Comparison of ENCODE assay signal across 11 cellular contexts in genomic region chr14:71739273-71739990, GRCh38.
DNase-seq lines count a peak whose midpoint lies in the region; ATAC-seq and TF ChIP-seq lines count a peak whose summit lies in the region.
"Had no signal": no experiment of that assay in that cellular context is flagged by ENCODE, and none has a peak within 500 bp of the region (broad histone marks: within the 10 kb centered on the region; RNA-seq: fewer than 3 reads in every experiment).

No MANE protein-coding gene starts in this region.

- no CpG with 5 or more reads among the region's 5 CpGs for WGBS in H9 (ENCODE audit: extremely low coverage, insufficient read length, low lambda C conversion rate)

- H3K36me3 ChIP-seq in OCI-LY3 (replicated peaks; ENCODE audit: low read depth, low read length) (peaks cover 12% of the 10 kb centered on the region), parathyroid adenoma (ENCODE audit: control insufficient read depth, insufficient read depth, low read length) (no peaks in the 10 kb centered on the region)

- H4K20me1 ChIP-seq in H9 (ENCODE audit: control insufficient read depth, insufficient read depth, insufficient read length) = no peaks in the 10 kb centered on the region
- H4K20me1 ChIP-seq in OCI-LY3 (ENCODE audit: insufficient read depth, low read length) = no peaks in the 10 kb centered on the region

- no peak overlapping the region for H3K14ac ChIP-seq in H9 (ENCODE audit: insufficient read depth, low read length)

- H3K4me1 ChIP-seq in H9 (ENCODE audit: insufficient read depth, low read length) (no peaks in the 10 kb centered on the region), OCI-LY3 (ENCODE audit: low read length) (no peaks in the 10 kb centered on the region), parathyroid adenoma (peaks cover 6% of the 10 kb centered on the region)
- H3K4me1 ChIP-seq: lower lobe of right lung had no signal

- no peak overlapping the region for H2BK120ac ChIP-seq in H9 (ENCODE audit: low read depth, low read length, poor library complexity, severe bottlenecking)

- H3K23me2 ChIP-seq in H9 (ENCODE audit: insufficient read length, low read depth, low read length, poor library complexity, severe bottlenecking) = no peaks in the 10 kb centered on the region

- H3K9me3 Mint-ChIP-seq in H9 = no peaks in the 10 kb centered on the region
- no peaks in the 10 kb centered on the region for H3K9me3 Mint-ChIP-seq in activated naive CD4-positive, alpha-beta T cell treated with anti-CD3 and anti-CD28 coated beads for 36 hours

- H2BK12ac ChIP-seq in H9 (ENCODE audit: insufficient read length, low read depth, low read length) = no peak overlapping the region

- DNase-seq in H9 = peak; percentile 47
- peak; percentile 86 for DNase-seq in epithelial cell of esophagus (ENCODE audit: low read depth)
- no peak for DNase-seq in GM19240 (ENCODE audit: insufficient read length, low spot score)
- no peak for DNase-seq in effector CD4-positive, alpha-beta T cell
- DNase-seq in activated naive CD4-positive, alpha-beta T cell treated with anti-CD3 and anti-CD28 coated beads for 36 hours = no peak
- DNase-seq: lower lobe of right lung, NCI-H1694 treated with DMSO at 0.1 percent for 48 hours had no signal

- no peak overlapping the region for H2BK20ac ChIP-seq in H9 (ENCODE audit: low read depth, low read length, poor library complexity, severe bottlenecking)

- H3K4me2 ChIP-seq in H9 (ENCODE audit: insufficient read depth, insufficient read length, low read length) = no peak overlapping the region
- no peak overlapping the region for H3K4me2 ChIP-seq in OCI-LY3 (ENCODE audit: low read length)
- peak overlapping the region; percentile 40 for H3K4me2 ChIP-seq in parathyroid adenoma (ENCODE audit: low read length)

- no peak for ATAC-seq in HG03378 (IDR thresholded peaks at IDR 0.05; ENCODE audit: unreplicated experiment)
- ATAC-seq: lower lobe of right lung had no signal

- H3K23ac ChIP-seq in H9 (ENCODE audit: insufficient read length, low read depth, low read length) = no peak overlapping the region

- H3K9ac ChIP-seq in H9 (ENCODE audit: extremely low read depth, insufficient read length, low read length) (no peak overlapping the region), OCI-LY3 (ENCODE audit: low read length) (no peak overlapping the region), parathyroid adenoma (no peak overlapping the region)

- H3K36me3 Mint-ChIP-seq in H9 (ENCODE audit: insufficient read depth in 1 of 3, low read depth in 3 of 3) = peaks cover 13 to 46% (median 23%) of the 10 kb centered on the region in 3 experiments
- peaks cover 5% of the 10 kb centered on the region for H3K36me3 Mint-ChIP-seq in activated naive CD4-positive, alpha-beta T cell treated with anti-CD3 and anti-CD28 coated beads for 36 hours (ENCODE audit: low read depth)

- H4K8ac ChIP-seq in H9 (replicated peaks; ENCODE audit: insufficient read length, low read depth, low read length) = no peak overlapping the region

- H3K4ac ChIP-seq in H9 (ENCODE audit: low read depth, low read length) = no peak overlapping the region

- intact Hi-C loops in activated naive CD4-positive, alpha-beta T cell treated with anti-CD3 and anti-CD28 coated beads for 36 hours (cut with micrococcal nuclease) = no loop called here

- H3K27me3 ChIP-seq in H9 (ENCODE audit: insufficient read depth, low read length) = no peaks in the 10 kb centered on the region
- H3K27me3 ChIP-seq in OCI-LY3 (ENCODE audit: low read depth, low read length) = no peaks in the 10 kb centered on the region
- H3K27me3 ChIP-seq in parathyroid adenoma (ENCODE audit: control insufficient read depth, insufficient read depth, low read length) = no peaks in the 10 kb centered on the region

- H3K56ac ChIP-seq in H9 (ENCODE audit: insufficient read length, low read depth, low read length) = no peak overlapping the region

- no peak overlapping the region for H3K18ac ChIP-seq in H9 (ENCODE audit: insufficient read length, low read depth, low read length)

- CTCF ChIA-PET in activated naive CD4-positive, alpha-beta T cell treated with anti-CD3 and anti-CD28 coated beads for 36 hours (lab: Charles Lee) = interaction anchor here (0.6 to 1.1 kb wide), 3 partner anchors 13 to 40 kb away, joined by 4 to 7 read pairs (median 4); no protein-coding TSS in a partner anchor

- no peak overlapping the region for H3K4me3 ChIP-seq in OCI-LY3 (ENCODE audit: low read length)
- H3K4me3 ChIP-seq in epithelial cell of esophagus (ENCODE audit: low read length) = no peak overlapping the region
- H3K4me3 ChIP-seq in parathyroid adenoma (ENCODE audit: low read depth, low read length) = no peak overlapping the region
- H3K4me3 ChIP-seq: lower lobe of right lung, thoracic aorta had no signal

- H3T11ph ChIP-seq in H9 (ENCODE audit: low read length) = no peak overlapping the region

- no peak overlapping the region for H2AK5ac ChIP-seq in H9 (ENCODE audit: insufficient read length, low read length)

- peaks cover 5% of the 10 kb centered on the region in 2 experiments; a peak in 3 of 4 replicates for H3K4me1 Mint-ChIP-seq in H9
- H3K4me1 Mint-ChIP-seq in activated naive CD4-positive, alpha-beta T cell treated with anti-CD3 and anti-CD28 coated beads for 36 hours (ENCODE audit: low read depth) = no peaks in the 10 kb centered on the region

- no peaks in the 10 kb centered on the region for H3K9me3 ChIP-seq in H9 (ENCODE audit: control insufficient read depth, low read depth, low read length)
- no peaks in the 10 kb centered on the region for H3K9me3 ChIP-seq in OCI-LY3 (ENCODE audit: insufficient read depth, low read length)
- H3K9me3 ChIP-seq in parathyroid adenoma (ENCODE audit: control insufficient read depth, low read length) = no peaks in the 10 kb centered on the region
- H3K9me3 ChIP-seq: lower lobe of right lung, thoracic aorta had no signal

- no peaks in the 10 kb centered on the region for H3K79me1 ChIP-seq in H9 (ENCODE audit: insufficient read depth, low read depth, low read length, poor library complexity, severe bottlenecking)

- H2BK15ac ChIP-seq in H9 (ENCODE audit: low read depth, low read length) = no peak overlapping the region

- no peak overlapping the region for H2BK5ac ChIP-seq in H9 (ENCODE audit: insufficient read length, low read length)

- H3K27ac ChIP-seq in H9 (ENCODE audit: insufficient read length, low read depth, low read length) (no peak overlapping the region), OCI-LY3 (ENCODE audit: low read length) (no peak overlapping the region), parathyroid adenoma (no peak overlapping the region)
- H3K27ac ChIP-seq: lower lobe of right lung, thoracic aorta had no signal

- H3K27me3 Mint-ChIP-seq in H9 (ENCODE audit: low read depth) = no peaks in the 10 kb centered on the region; the same call in none of the 2 replicates
- no peaks in the 10 kb centered on the region for H3K27me3 Mint-ChIP-seq in activated naive CD4-positive, alpha-beta T cell treated with anti-CD3 and anti-CD28 coated beads for 36 hours (ENCODE audit: low read depth)

- no peak overlapping the region for H4K91ac ChIP-seq in H9 (ENCODE audit: insufficient read length, low read depth, low read length)

- H3K79me2 ChIP-seq in H9 (ENCODE audit: insufficient read depth, low read length) (no peaks in the 10 kb centered on the region), OCI-LY3 (ENCODE audit: low read length) (no peaks in the 10 kb centered on the region), parathyroid adenoma (no peaks in the 10 kb centered on the region)

- H2AFZ ChIP-seq in H9 (ENCODE audit: low read length) (no peak overlapping the region), OCI-LY3 (ENCODE audit: low read depth, low read length) (no peak overlapping the region), parathyroid adenoma (peak overlapping the region; percentile 7)

- no peak overlapping the region for H3K4me3 Mint-ChIP-seq in H9
- no peak overlapping the region for H3K4me3 Mint-ChIP-seq in activated naive CD4-positive, alpha-beta T cell treated with anti-CD3 and anti-CD28 coated beads for 36 hours

- no peak overlapping the region for H4K5ac ChIP-seq in H9 (ENCODE audit: insufficient read length, low read depth, low read length)

- H3K27ac Mint-ChIP-seq in H9 = peak overlapping the region in 2 of 3 experiments; percentile 38 to 71; a peak in 2 of 7 replicates
- no peak overlapping the region for H3K27ac Mint-ChIP-seq in activated naive CD4-positive, alpha-beta T cell treated with anti-CD3 and anti-CD28 coated beads for 36 hours

- peak; percentile 30; the same call in 1 of the 3 replicates for TF ChIP-seq CTCF in H9 (conservative IDR thresholded peaks at IDR 0.05)
- TF ChIP-seq CTCF in OCI-LY3 (IDR thresholded peaks at IDR 0.05; ENCODE audit: low read depth, low read length) = peak; percentile 25; the same call in 1 of the 2 replicates
- TF ChIP-seq CTCF in epithelial cell of esophagus (IDR thresholded peaks at IDR 0.05; ENCODE audit: insufficient read depth, low read depth, low read length, missing control alignments) = peak; percentile 15
- no peak for TF ChIP-seq CTCF in parathyroid adenoma (IDR thresholded peaks at IDR 0.05)

Comparison
In these comparisons a context has a peak if more than half of its experiments do, and no peak if none do; other contexts are left out.
1. DNase-seq: peak in H9 (single experiment) and epithelial cell of esophagus (single experiment); none in GM19240 (single experiment), effector CD4-positive, alpha-beta T cell (single experiment) and activated naive CD4-positive, alpha-beta T cell treated with anti-CD3 and anti-CD28 coated beads for 36 hours (single experiment).